In the genomic region with DNA sequence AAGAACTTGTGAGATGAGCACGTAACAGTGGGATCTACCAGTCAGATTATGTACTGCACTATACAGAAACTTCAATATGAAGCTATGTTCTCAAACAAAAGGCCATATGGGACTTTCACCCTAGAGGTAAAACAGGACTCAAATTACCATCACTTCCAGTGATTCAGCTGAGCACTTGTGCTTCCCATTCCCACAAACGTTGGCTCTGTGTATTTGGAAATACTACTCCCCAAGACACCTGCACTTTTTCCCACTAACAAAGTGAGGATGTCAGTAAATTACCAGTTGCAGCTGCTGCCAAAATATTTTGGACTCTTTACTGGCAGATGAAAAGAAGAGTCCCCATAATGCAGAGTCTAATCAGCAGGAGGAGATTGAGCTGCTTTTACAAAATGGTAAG, we compare ENCODE assay signal across 18 cellular contexts.
DNase-seq lines count a peak whose midpoint lies in the region; ATAC-seq and TF ChIP-seq lines count a peak whose summit lies in the region.
"Had no signal": no experiment of that assay in that cellular context is flagged by ENCODE, and none has a peak within 500 bp of the region (broad histone marks: within the 10 kb centered on the region; RNA-seq: fewer than 3 reads in every experiment).

No MANE protein-coding gene starts in this region.

- intact Hi-C loops in body of pancreas (cut with DNase I) (no loop called here), right lobe of liver (cut with DNase I) (no loop called here)

- no peak for TF ChIP-seq CTCF in body of pancreas (IDR thresholded peaks at IDR 0.05)
- TF ChIP-seq CTCF in right lobe of liver (IDR thresholded peaks at IDR 0.05) = no peak

- H3K36me3 ChIP-seq in body of pancreas (replicated peaks in 1 of 2; ENCODE audit: insufficient read depth in 1 of 2, low read depth in 2 of 2) (no peaks in the 10 kb centered on the region), right lobe of liver (no peaks in the 10 kb centered on the region)
- H3K36me3 ChIP-seq: BLaER1, HAP-1 had no signal

- H3K4me1 ChIP-seq in body of pancreas = peaks cover 10% of the 10 kb centered on the region
- H3K4me1 ChIP-seq in right lobe of liver = no peaks in the 10 kb centered on the region
- H3K4me1 ChIP-seq: HAP-1 had no signal

- H3K4me3 ChIP-seq in body of pancreas (no peak overlapping the region), right lobe of liver (no peak overlapping the region)
- H3K4me3 ChIP-seq: BLaER1, HAP-1 had no signal

- H3K9me3 ChIP-seq in body of pancreas (no peaks in the 10 kb centered on the region), right lobe of liver (no peaks in the 10 kb centered on the region)
- H3K9me3 ChIP-seq: BLaER1, HAP-1 had no signal

- DNase-seq in DMS53 (lab: John Stamatoyannopoulos, UW) (peak; percentile 24), DMS53 treated with DMSO at 0.1 percent for 48 hours (lab: John Stamatoyannopoulos, UW; ENCODE audit: unreplicated experiment) (no peak), NCI-H1092 treated with DMSO at 0.1 percent for 48 hours (lab: John Stamatoyannopoulos, UW) (peak; percentile 53), NCI-H524 treated with DMSO at 0.1 percent for 48 hours (lab: John Stamatoyannopoulos, UW) (peak; percentile 88), body of pancreas (peak in 3 of 4 donors; percentile 11 to 46 (median 37)), AG08396 (ENCODE audit: low spot score) (no peak), right lobe of liver (no peak)
- DNase-seq in stimulated activated CD4-positive, alpha-beta T cell treated with anti-CD3 and anti-CD28 coated beads, Interleukin-4, amount 100 ng/mL, for 1 hour = no peak
- DNase-seq: CD8-positive, alpha-beta memory T cell; IMR-90; NCI-H1694; NCI-H2227 treated with DMSO at 0.1 percent for 48 hours; NK-92 treated with Interleukin-12 subunit alpha and Interleukin-12 subunit beta, amount 100 ng/mL, for 24 hours; OCI-M1 had no signal

- ATAC-seq in body of pancreas (peak; percentile 56), right lobe of liver (no peak)

- H3K27ac ChIP-seq in body of pancreas = peak overlapping the region in 1 of 4 donors; percentile 60
- H3K27ac ChIP-seq in right lobe of liver = no peak overlapping the region
- H3K27ac ChIP-seq: 22Rv1, BLaER1, RWPE1 had no signal

- WGBS in body of pancreas, 2 donors = 26 to 33% methylated on average over 2 of the region's 2 CpGs
- WGBS in right lobe of liver (ENCODE audit: insufficient coverage, low coverage, low lambda C conversion rate, missing lambda C conversion rate) = 34% methylated on average over 2 of the region's 2 CpGs

- TF ChIP-seq POLR2A in body of pancreas (IDR thresholded peaks at IDR 0.05) (no peak), right lobe of liver (IDR thresholded peaks at IDR 0.05) (no peak)

- H3K27me3 ChIP-seq in body of pancreas (no peaks in the 10 kb centered on the region), right lobe of liver (no peaks in the 10 kb centered on the region)
- H3K27me3 ChIP-seq: BLaER1 had no signal

Comparison
In these comparisons a context has a peak if more than half of its experiments do, and no peak if none do; other contexts are left out.
1. DNase-seq: peak in DMS53 (single experiment), NCI-H1092 treated with DMSO at 0.1 percent for 48 hours (single experiment), NCI-H524 treated with DMSO at 0.1 percent for 48 hours (single experiment) and body of pancreas (3 of 4); none in DMS53 treated with DMSO at 0.1 percent for 48 hours (single experiment), stimulated activated CD4-positive, alpha-beta T cell treated with anti-CD3 and anti-CD28 coated beads, Interleukin-4, amount 100 ng/mL, for 1 hour (single experiment), AG08396 (single experiment) and right lobe of liver (0 of 3).